In the genomic region with DNA sequence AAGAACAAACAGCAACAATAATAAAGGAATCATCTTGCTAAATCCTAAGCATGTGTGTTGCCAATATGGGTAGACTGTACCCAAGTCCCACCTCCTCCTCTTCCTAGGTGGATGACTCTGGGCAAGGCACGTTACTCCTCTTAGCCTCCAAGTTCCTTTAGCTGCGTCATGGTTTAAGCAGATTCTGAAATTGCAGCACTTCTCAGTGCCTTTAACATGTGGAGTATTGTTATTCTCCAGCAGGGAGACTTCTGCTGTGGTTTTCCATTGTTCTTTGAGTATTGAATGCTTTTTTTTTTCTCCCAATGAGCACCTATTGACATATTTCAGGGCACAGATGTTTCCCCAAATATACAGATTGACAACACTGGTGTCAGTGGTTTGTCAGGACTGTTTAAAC, we compare ENCODE assay signal across 1 cellular context.
TF ChIP-seq lines count a peak whose summit lies in the region.

No MANE protein-coding gene starts in this region.

TF ChIP-seq in GM23338, 12 proteins besides CTCF, POLR2A, EP300 and RAD21 (continued from another document):
- TF ChIP-seq, protein P1, sequence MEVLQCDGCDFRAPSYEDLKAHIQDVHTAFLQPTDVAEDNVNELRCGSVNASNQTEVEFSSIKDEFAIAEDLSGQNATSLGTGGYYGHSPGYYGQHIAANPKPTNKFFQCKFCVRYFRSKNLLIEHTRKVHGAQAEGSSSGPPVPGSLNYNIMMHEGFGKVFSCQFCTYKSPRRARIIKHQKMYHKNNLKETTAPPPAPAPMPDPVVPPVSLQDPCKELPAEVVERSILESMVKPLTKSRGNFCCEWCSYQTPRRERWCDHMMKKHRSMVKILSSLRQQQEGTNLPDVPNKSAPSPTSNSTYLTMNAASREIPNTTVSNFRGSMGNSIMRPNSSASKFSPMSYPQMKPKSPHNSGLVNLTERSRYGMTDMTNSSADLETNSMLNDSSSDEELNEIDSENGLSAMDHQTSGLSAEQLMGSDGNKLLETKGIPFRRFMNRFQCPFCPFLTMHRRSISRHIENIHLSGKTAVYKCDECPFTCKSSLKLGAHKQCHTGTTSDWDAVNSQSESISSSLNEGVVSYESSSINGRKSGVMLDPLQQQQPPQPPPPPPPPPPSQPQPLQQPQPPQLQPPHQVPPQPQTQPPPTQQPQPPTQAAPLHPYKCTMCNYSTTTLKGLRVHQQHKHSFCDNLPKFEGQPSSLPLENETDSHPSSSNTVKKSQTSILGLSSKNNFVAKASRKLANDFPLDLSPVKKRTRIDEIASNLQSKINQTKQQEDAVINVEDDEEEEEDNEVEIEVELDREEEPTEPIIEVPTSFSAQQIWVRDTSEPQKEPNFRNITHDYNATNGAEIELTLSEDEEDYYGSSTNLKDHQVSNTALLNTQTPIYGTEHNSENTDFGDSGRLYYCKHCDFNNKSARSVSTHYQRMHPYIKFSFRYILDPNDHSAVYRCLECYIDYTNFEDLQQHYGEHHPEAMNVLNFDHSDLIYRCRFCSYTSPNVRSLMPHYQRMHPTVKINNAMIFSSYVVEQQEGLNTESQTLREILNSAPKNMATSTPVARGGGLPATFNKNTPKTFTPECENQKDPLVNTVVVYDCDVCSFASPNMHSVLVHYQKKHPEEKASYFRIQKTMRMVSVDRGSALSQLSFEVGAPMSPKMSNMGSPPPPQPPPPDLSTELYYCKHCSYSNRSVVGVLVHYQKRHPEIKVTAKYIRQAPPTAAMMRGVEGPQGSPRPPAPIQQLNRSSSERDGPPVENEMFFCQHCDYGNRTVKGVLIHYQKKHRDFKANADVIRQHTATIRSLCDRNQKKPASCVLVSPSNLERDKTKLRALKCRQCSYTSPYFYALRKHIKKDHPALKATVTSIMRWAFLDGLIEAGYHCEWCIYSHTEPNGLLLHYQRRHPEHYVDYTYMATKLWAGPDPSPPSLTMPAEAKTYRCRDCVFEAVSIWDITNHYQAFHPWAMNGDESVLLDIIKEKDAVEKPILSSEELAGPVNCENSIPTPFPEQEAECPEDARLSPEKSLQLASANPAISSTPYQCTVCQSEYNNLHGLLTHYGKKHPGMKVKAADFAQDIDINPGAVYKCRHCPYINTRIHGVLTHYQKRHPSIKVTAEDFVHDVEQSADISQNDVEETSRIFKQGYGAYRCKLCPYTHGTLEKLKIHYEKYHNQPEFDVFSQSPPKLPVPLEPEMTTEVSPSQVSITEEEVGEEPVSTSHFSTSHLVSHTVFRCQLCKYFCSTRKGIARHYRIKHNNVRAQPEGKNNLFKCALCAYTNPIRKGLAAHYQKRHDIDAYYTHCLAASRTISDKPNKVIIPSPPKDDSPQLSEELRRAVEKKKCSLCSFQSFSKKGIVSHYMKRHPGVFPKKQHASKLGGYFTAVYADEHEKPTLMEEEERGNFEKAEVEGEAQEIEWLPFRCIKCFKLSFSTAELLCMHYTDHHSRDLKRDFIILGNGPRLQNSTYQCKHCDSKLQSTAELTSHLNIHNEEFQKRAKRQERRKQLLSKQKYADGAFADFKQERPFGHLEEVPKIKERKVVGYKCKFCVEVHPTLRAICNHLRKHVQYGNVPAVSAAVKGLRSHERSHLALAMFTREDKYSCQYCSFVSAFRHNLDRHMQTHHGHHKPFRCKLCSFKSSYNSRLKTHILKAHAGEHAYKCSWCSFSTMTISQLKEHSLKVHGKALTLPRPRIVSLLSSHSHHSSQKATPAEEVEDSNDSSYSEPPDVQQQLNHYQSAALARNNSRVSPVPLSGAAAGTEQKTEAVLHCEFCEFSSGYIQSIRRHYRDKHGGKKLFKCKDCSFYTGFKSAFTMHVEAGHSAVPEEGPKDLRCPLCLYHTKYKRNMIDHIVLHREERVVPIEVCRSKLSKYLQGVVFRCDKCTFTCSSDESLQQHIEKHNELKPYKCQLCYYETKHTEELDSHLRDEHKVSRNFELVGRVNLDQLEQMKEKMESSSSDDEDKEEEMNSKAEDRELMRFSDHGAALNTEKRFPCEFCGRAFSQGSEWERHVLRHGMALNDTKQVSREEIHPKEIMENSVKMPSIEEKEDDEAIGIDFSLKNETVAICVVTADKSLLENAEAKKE (CRISPR knock-in tag; IDR thresholded peaks at IDR 0.05): no peak
- TF ChIP-seq POLR2AphosphoS5 (IDR thresholded peaks at IDR 0.05; ENCODE audit: low read depth) (no peak), JUNB (IDR thresholded peaks at IDR 0.05; ENCODE audit: unreplicated experiment) (no peak), EZH2 (IDR thresholded peaks at IDR 0.05; ENCODE audit: low read depth, unreplicated experiment) (no peak), NANOG (IDR thresholded peaks at IDR 0.05; ENCODE audit: borderline replicate concordance) (no peak), ZNF114 (CRISPR knock-in tag; IDR thresholded peaks at IDR 0.05) (no peak)
- TF ChIP-seq, protein P2, sequence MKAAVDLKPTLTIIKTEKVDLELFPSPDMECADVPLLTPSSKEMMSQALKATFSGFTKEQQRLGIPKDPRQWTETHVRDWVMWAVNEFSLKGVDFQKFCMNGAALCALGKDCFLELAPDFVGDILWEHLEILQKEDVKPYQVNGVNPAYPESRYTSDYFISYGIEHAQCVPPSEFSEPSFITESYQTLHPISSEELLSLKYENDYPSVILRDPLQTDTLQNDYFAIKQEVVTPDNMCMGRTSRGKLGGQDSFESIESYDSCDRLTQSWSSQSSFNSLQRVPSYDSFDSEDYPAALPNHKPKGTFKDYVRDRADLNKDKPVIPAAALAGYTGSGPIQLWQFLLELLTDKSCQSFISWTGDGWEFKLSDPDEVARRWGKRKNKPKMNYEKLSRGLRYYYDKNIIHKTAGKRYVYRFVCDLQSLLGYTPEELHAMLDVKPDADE (IDR thresholded peaks at IDR 0.05): no peak
TF ChIP-seq in GM23338: peak in this region for 0.
